14 cellular contexts compared by ENCODE assay signal in the genomic region with DNA sequence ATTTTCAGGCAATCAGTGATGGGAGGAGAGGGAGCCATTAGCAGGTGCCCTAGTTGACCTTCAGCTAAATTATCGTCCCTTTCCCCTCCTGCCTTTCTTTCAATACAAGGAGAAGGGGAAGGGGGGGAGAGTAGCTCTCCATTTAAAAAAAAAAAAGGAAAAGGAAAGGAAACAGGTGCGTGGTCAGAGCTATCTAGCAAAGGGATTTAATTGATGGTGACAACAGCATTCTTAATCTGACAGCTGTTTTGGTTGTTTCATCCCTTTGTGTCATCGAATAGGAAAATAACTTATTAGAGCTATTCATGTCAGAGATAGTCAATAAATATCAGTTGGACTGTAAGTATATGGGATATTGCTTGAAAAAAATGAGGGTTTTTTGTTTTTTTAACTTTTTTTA.
"Had no signal": no experiment of that assay in that cellular context is flagged by ENCODE, and none has a peak within 500 bp of the region (broad histone marks: within the 10 kb centered on the region; RNA-seq: fewer than 3 reads in every experiment).

No MANE protein-coding gene starts in this region.

- H3K9me3 ChIP-seq: esophagus muscularis mucosa, gastroesophageal sphincter, heart left ventricle, left ventricle myocardium inferior, suprapubic skin, transverse colon, uterus had no signal

- ATAC-seq: gastroesophageal sphincter had no signal

- H3K4me3 ChIP-seq: esophagus muscularis mucosa, gastroesophageal sphincter, heart left ventricle, left ventricle myocardium inferior, suprapubic skin, transverse colon, uterus had no signal

- H3K27ac Mint-ChIP-seq: T-helper 2 cell treated with Interferon-gamma antibody and Interleukin-4, amounts not matched to agents 5 μg/mL and 100 μg/mL, for 36 hours had no signal

- DNase-seq: anterior cingulate cortex, heart left ventricle, left ventricle myocardium inferior, transverse colon, uterus had no signal

- H3K9me3 Mint-ChIP-seq: activated naive CD4-positive, alpha-beta T cell treated with anti-CD3 and anti-CD28 coated beads for 36 hours; T-helper 2 cell treated with Interferon-gamma antibody and Interleukin-4, amounts not matched to agents 5 μg/mL and 100 μg/mL, for 36 hours had no signal

- FAIRE-seq: colon, TTC549 had no signal

- H3K36me3 ChIP-seq: brain microvascular endothelial cell, esophagus muscularis mucosa, gastroesophageal sphincter, heart left ventricle, left ventricle myocardium inferior, suprapubic skin, transverse colon, uterus had no signal

- H3K4me1 ChIP-seq: esophagus muscularis mucosa, gastroesophageal sphincter, heart left ventricle, left ventricle myocardium inferior, suprapubic skin, transverse colon, uterus had no signal

- H3K4me3 Mint-ChIP-seq: activated CD4-positive, alpha-beta T cell treated with anti-CD3 and anti-CD28 coated beads for 36 hours; activated naive CD4-positive, alpha-beta T cell treated with anti-CD3 and anti-CD28 coated beads for 36 hours; T-helper 2 cell treated with Interferon-gamma antibody and Interleukin-4, amounts not matched to agents 5 μg/mL and 100 μg/mL, for 36 hours had no signal

- H3K27me3 ChIP-seq: brain microvascular endothelial cell, esophagus muscularis mucosa, gastroesophageal sphincter, heart left ventricle, transverse colon, uterus had no signal

- H3K27ac ChIP-seq: brain microvascular endothelial cell, esophagus muscularis mucosa, gastroesophageal sphincter, heart left ventricle, left ventricle myocardium inferior, suprapubic skin, transverse colon, uterus had no signal
